ENCODE assay signal across 8 cellular contexts in the genomic region with DNA sequence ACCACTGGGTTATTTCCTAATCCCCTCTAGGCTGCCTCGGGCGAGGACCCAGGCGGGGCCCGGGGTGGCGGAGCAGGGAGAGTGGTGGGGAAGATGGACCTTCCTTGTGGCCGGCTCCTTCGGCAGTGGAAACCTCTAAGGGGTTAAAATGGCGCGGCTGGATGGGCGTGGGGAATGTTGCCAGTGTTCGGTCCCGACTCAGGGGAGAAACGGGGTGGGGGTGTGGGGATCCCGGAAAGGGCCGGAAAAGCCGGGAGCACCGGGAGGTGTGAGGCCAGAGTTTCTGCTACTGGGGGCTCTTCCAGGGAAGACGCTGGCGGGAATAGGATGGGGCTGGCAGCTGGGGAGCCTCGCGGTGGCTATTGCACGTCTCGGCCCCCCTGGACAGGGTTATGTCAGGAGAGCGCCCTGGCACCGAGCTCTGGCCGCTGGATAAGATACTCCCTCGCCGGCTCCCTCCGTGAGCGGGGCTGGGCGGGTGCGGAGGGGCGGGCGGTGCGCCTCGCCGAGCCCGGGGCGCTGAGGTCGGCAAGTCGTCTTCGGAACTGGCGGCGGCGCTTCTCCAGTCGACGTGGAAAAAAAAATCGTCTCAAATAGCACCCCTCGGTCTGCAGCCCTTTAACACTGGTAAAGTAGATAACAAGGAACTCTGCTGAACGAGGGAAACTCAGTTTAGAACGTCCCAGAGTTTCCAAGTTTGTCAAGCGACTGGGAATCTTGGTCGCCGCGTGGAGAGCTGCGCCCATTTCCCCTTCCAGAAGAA.
DNase-seq lines count a peak whose midpoint lies in the region; ATAC-seq, FAIRE-seq and TF ChIP-seq lines count a peak whose summit lies in the region.

No MANE protein-coding gene starts in this region.

- peak overlapping the region in 2 of 3 experiments; percentile 85 to 99 for H3K27ac Mint-ChIP-seq in nephron

- H3K9me3 ChIP-seq in A549 (no peaks in the 10 kb centered on the region), esophagus squamous epithelium (peaks cover 0 to 3% (median 0%) of the 10 kb centered on the region in 3 donors)

- TF ChIP-seq EP300 in A549 (IDR thresholded peaks at IDR 0.05), result no peak

- peaks cover 92% of the 10 kb centered on the region for H3K27me3 Mint-ChIP-seq in nephron (ENCODE audit: low read depth)

- H3K4me1 Mint-ChIP-seq in nephron, result peaks cover 57% of the 10 kb centered on the region

- H3K4me3 Mint-ChIP-seq in nephron, result peak overlapping the region; percentile 81 to 90 (median 82)

- H3K9me3 Mint-ChIP-seq in nephron, result no peaks in the 10 kb centered on the region

- no peak for TF ChIP-seq POLR2A in A549 (IDR thresholded peaks at IDR 0.05; ENCODE audit: low read length)
- TF ChIP-seq POLR2A in esophagus squamous epithelium (IDR thresholded peaks at IDR 0.05), result no peak

- POLR2A ChIA-PET in A549 (lab: Yijun Ruan, JAX), result no interaction called here

- intact Hi-C loops in esophagus squamous epithelium (cut with DNase I), result no loop called here

- FAIRE-seq in A549 (lab: Jason Lieb, UNC), result no peak

- DNase-seq in A549 (ENCODE audit: low read depth in 1 of 2, low spot score in 1 of 2) (peak; percentile 6 to 22), HL-60 (ENCODE audit: low read depth in 1 of 2, low spot score in 1 of 2) (no peak), esophagus squamous epithelium (lab: John Stamatoyannopoulos, UW) (no peak), NCI-H1694 (lab: John Stamatoyannopoulos, UW) (no peak), AML-193 (lab: John Stamatoyannopoulos, UW) (no peak)
- peak; percentile 23 to 31 for DNase-seq in activated CD4-positive, alpha-beta T cell treated with anti-CD3 and anti-CD28 coated beads, Interleukin-2, amount 50 U/mL, for 48 hours

- TF ChIP-seq CTCF in A549 (IDR thresholded peaks at IDR 0.05), result no peak
- no peak for TF ChIP-seq CTCF in HL-60 (IDR thresholded peaks at IDR 0.05; ENCODE audit: insufficient read depth, low read length)
- TF ChIP-seq CTCF in esophagus squamous epithelium (IDR thresholded peaks at IDR 0.05), result no peak
- TF ChIP-seq CTCF in nephron (IDR thresholded peaks at IDR 0.05; ENCODE audit: unreplicated experiment in 3 of 3), result no peak

- peak overlapping the region; percentile 73 to 81; a peak in 5 of 6 replicates for H3K27ac ChIP-seq in A549
- no peak overlapping the region for H3K27ac ChIP-seq in HL-60 (replicated peaks)
- H3K27ac ChIP-seq in esophagus squamous epithelium, result peak overlapping the region in 3 of 4 donors; percentile 47 to 73 (median 57)

- no peak for TF ChIP-seq RAD21 in A549 (conservative IDR thresholded peaks at IDR 0.05 in 1 of 2, IDR thresholded peaks at IDR 0.05 in 1 of 2)

- H3K36me3 Mint-ChIP-seq in nephron (ENCODE audit: low read depth), result no peaks in the 10 kb centered on the region

- H3K27me3 ChIP-seq in HL-60 (ENCODE audit: insufficient read depth, poor library complexity, severe bottlenecking), result no peaks in the 10 kb centered on the region
- peaks cover 13 to 86% (median 35%) of the 10 kb centered on the region in 4 donors for H3K27me3 ChIP-seq in esophagus squamous epithelium

- ATAC-seq in A549 (peak; percentile 38 to 70; a peak in 5 of 6 replicates), GM18873 (IDR thresholded peaks at IDR 0.05; ENCODE audit: low FRiP score, unreplicated experiment) (no peak)

- WGBS in A549 (ENCODE audit: missing lambda C conversion rate), result 8% methylated on average over 21 of the region's 56 CpGs
- 8 to 10% methylated on average over 4 to 9 of the region's 56 CpGs for WGBS in esophagus squamous epithelium, 2 donors

- H3K4me1 ChIP-seq in A549 (peaks cover 9% of the 10 kb centered on the region; the same call in 2 of the 3 replicates), esophagus squamous epithelium (peaks cover 20 to 66% (median 41%) of the 10 kb centered on the region in 3 donors)

- H3K4me2 ChIP-seq in A549, result peak overlapping the region; percentile 97

- H3K4me3 ChIP-seq in A549 (peak overlapping the region; percentile 60), HL-60 (replicated peaks; ENCODE audit: insufficient read depth, low read length) (peak overlapping the region; percentile 14; the same call in 1 of the 2 replicates), esophagus squamous epithelium (peak overlapping the region; percentile 15 to 71 (median 43))

- no peaks in the 10 kb centered on the region for H3K36me3 ChIP-seq in esophagus squamous epithelium

- CTCF ChIA-PET in A549 (lab: Yijun Ruan, JAX), result interaction anchor here (0.9 kb wide), 1 partner anchor 133 kb away, joined by 3 read pairs; no protein-coding TSS in a partner anchor

TF ChIP-seq in A549, 52 proteins besides CTCF, POLR2A, EP300 and RAD21:
- TF ChIP-seq E2F6 (IDR thresholded peaks at IDR 0.05; ENCODE audit: borderline replicate concordance, low read depth) (peak; percentile 82; the same call in 1 of the 2 replicates), CHD2 (IDR thresholded peaks at IDR 0.05; ENCODE audit: low read length, partially characterized antibody) (no peak)

Comparison
In these comparisons a context has a peak if more than half of its experiments do, and no peak if none do; other contexts are left out.
1. DNase-seq: peak in A549 (2 of 2) and activated CD4-positive, alpha-beta T cell treated with anti-CD3 and anti-CD28 coated beads, Interleukin-2, amount 50 U/mL, for 48 hours (2 of 2); none in HL-60 (0 of 2), esophagus squamous epithelium (single experiment), NCI-H1694 (single experiment) and AML-193 (0 of 2).
2. Peak in every context shown above with its lines, with median percentiles within 50 percentile points of each other: H3K4me3 ChIP-seq.